ENCODE assay signal across 32 cellular contexts in genomic region chr2:7988440-7988839, GRCh38.
DNase-seq lines count a peak whose midpoint lies in the region; ATAC-seq and TF ChIP-seq lines count a peak whose summit lies in the region.
"Had no signal": no experiment of that assay in that cellular context is flagged by ENCODE, and none has a peak within 500 bp of the region (broad histone marks: within the 10 kb centered on the region; RNA-seq: fewer than 3 reads in every experiment).

No MANE protein-coding gene starts in this region.

- H3K36me3 ChIP-seq in PC-3 (ENCODE audit: low read depth, low read length) (no peaks in the 10 kb centered on the region), SK-N-SH (replicated peaks in 1 of 2; ENCODE audit: control insufficient read depth in 1 of 2, insufficient read depth in 2 of 2, low read length in 1 of 2) (no peaks in the 10 kb centered on the region)
- H3K36me3 ChIP-seq: BE2C; BLaER1; BLaER1 treated with 17β-estradiol and CSF1 and Interleukin-3, amounts not matched to agents 10 nM and 100 nM had no signal

- H3K79me2 ChIP-seq in PC-3 (ENCODE audit: low read length) (no peaks in the 10 kb centered on the region), SK-N-SH (ENCODE audit: insufficient read depth) (no peaks in the 10 kb centered on the region)

- H3K9me3 ChIP-seq in PC-3 (ENCODE audit: low read length) = no peaks in the 10 kb centered on the region
- H3K9me3 ChIP-seq in SK-N-SH = no peaks in the 10 kb centered on the region
- H3K9me3 ChIP-seq: A549, BE2C, BLaER1, Caco-2 had no signal

- H3K9ac ChIP-seq in PC-3 (ENCODE audit: low read length) = no peak overlapping the region
- no peak overlapping the region for H3K9ac ChIP-seq in SK-N-SH
- H3K9ac ChIP-seq: BLaER1; BLaER1 treated with 17β-estradiol and CSF1 and Interleukin-3, amounts not matched to agents 10 nM and 100 nM had no signal

- no peaks in the 10 kb centered on the region for H3F3A ChIP-seq in PC-3 (ENCODE audit: low read length, unreplicated experiment)
- no peaks in the 10 kb centered on the region for H3F3A ChIP-seq in SK-N-SH (replicated peaks; ENCODE audit: insufficient read depth)

- H3K4me1 ChIP-seq in PC-3 (ENCODE audit: insufficient read depth, low read length) = 0 out of 2 replicates have a peak, but pooled peaks cover 3% of the 10 kb centered on the region
- H3K4me1 ChIP-seq in SK-N-SH (ENCODE audit: control insufficient read depth in 1 of 2, insufficient read depth in 2 of 2, low read depth in 1 of 2, low read length in 1 of 2) = peaks cover 0 to 23% of the 10 kb centered on the region in 2 experiments; a peak in 2 of 4 replicates
- H3K4me1 ChIP-seq: A549, BLaER1, Caco-2 had no signal

- no peak overlapping the region for H2AFZ ChIP-seq in PC-3 (ENCODE audit: low read length)
- H2AFZ ChIP-seq in SK-N-SH (ENCODE audit: low read depth) = no peak overlapping the region

- WGBS in SK-N-SH (ENCODE audit: low lambda C conversion rate) = 15% methylated on average over 1 of the region's 1 CpG

- intact Hi-C loops in PC-3 (cut with micrococcal nuclease) = loop anchor here (10.0 kb wide), 1 partner anchor 124 kb away; no protein-coding TSS in a partner anchor
- intact Hi-C loops in left ventricle myocardium superior (cut with micrococcal nuclease) = no loop called here

- peak; percentile 69 for ATAC-seq in PC-3
- ATAC-seq in SK-N-SH treated with all-trans-retinoic acid at 6 μM for 48 hours = peak; percentile 81
- ATAC-seq in GM19452 (IDR thresholded peaks at IDR 0.05; ENCODE audit: unreplicated experiment) = no peak
- no peak for ATAC-seq in left ventricle myocardium superior
- ATAC-seq: A549; CD8-positive, alpha-beta T cell had no signal

- H3K9me2 ChIP-seq in PC-3 (replicated peaks; ENCODE audit: low read length) (no peaks in the 10 kb centered on the region), SK-N-SH (no peaks in the 10 kb centered on the region)

- H3K27ac ChIP-seq in PC-3 (ENCODE audit: low read length) = no peak overlapping the region
- H3K27ac ChIP-seq in SK-N-SH (ENCODE audit: low read depth in 2 of 2, low read length in 1 of 2) = 0 out of 4 replicates have a peak overlapping the region, but pooled peaks of 1 of the 2 experiments have one; percentile 25
- H3K27ac ChIP-seq: 22Rv1; A549; BLaER1; BLaER1 treated with 17β-estradiol and CSF1 and Interleukin-3, amounts not matched to agents 10 nM and 100 nM; C4-2B had no signal

- H4K20me1 ChIP-seq in PC-3 (ENCODE audit: low read length) = no peaks in the 10 kb centered on the region
- no peaks in the 10 kb centered on the region for H4K20me1 ChIP-seq in SK-N-SH (ENCODE audit: insufficient read depth)
- H4K20me1 ChIP-seq: BLaER1; BLaER1 treated with 17β-estradiol and CSF1 and Interleukin-3, amounts not matched to agents 10 nM and 100 nM had no signal

- BruUV-seq in PC-3 (replicated peaks; lab: Mats Ljungman, UMichigan) = no TSS peak

- TF ChIP-seq EP300 in SK-N-SH (IDR thresholded peaks at IDR 0.05; ENCODE audit: borderline replicate concordance in 1 of 2, low read depth in 1 of 2, low read length in 1 of 2) = 0 out of 4 replicates have a peak, but pooled peaks of 1 of the 2 experiments have one; percentile 32

- H3K27me3 ChIP-seq in PC-3 (ENCODE audit: low read length) = no peaks in the 10 kb centered on the region
- H3K27me3 ChIP-seq in SK-N-SH (ENCODE audit: insufficient read depth) = no peaks in the 10 kb centered on the region
- H3K27me3 ChIP-seq: BE2C; BLaER1; BLaER1 treated with 17β-estradiol and CSF1 and Interleukin-3, amounts not matched to agents 10 nM and 100 nM had no signal

- POLR2A ChIA-PET in PC-3 (lab: Charles Lee; ENCODE audit: unreplicated experiment) (no interaction called here), SK-N-SH (lab: Yijun Ruan, JAX) (no interaction called here)

- DNase-seq in DMS53 (lab: John Stamatoyannopoulos, UW) (peak; percentile 9), DMS53 treated with DMSO at 0.1 percent for 48 hours (lab: John Stamatoyannopoulos, UW; ENCODE audit: unreplicated experiment) (no peak), PC-3 (peak; percentile 32), SK-N-SH (no peak), NOMO-1 treated with dmso at 0.1 percent for 144 hours (lab: John Stamatoyannopoulos, UW; ENCODE audit: unreplicated experiment) (no peak), left ventricle myocardium superior (no peak)
- DNase-seq: 8988T; ACHN; AML-193; BE2C; C1 segment of cervical spinal cord; Caco-2; Calu3; CD4-positive, alpha-beta memory T cell; CD4-positive, alpha-beta T cell; CD4-positive, CD25-positive, alpha-beta regulatory T cell; CD8-positive, alpha-beta memory T cell; CD8-positive, alpha-beta T cell; COR-L47; DMS 273 treated with DMSO at 0.1 percent for 48 hours; DMS153; DMS79; DMS79 treated with DMSO at 0.1 percent for 48 hours; DND-41; EL had no signal

- H3K4me2 ChIP-seq in PC-3 (ENCODE audit: low read length) (no peak overlapping the region), SK-N-SH (no peak overlapping the region; the same call in 1 of the 2 replicates)
- H3K4me2 ChIP-seq: A549; BLaER1; BLaER1 treated with 17β-estradiol and CSF1 and Interleukin-3, amounts not matched to agents 10 nM and 100 nM had no signal

- no peak for TF ChIP-seq CTCF in PC-3 (conservative IDR thresholded peaks at IDR 0.05; ENCODE audit: low read depth, low read length)
- TF ChIP-seq CTCF in SK-N-SH (IDR thresholded peaks at IDR 0.05) = no peak

- CTCF ChIA-PET in PC-3 (lab: Charles Lee) = no interaction called here
- CTCF ChIA-PET in SK-N-SH (lab: Yijun Ruan, JAX) = no interaction called here

- H3K4me3 ChIP-seq in PC-3 (ENCODE audit: low read length) (no peak overlapping the region), SK-N-SH (ENCODE audit: low read depth in 2 of 2, low read length in 1 of 2) (no peak overlapping the region)
- H3K4me3 ChIP-seq: A549; BLaER1; BLaER1 treated with 17β-estradiol and CSF1 and Interleukin-3, amounts not matched to agents 10 nM and 100 nM had no signal

- no peak for TF ChIP-seq RAD21 in SK-N-SH (IDR thresholded peaks at IDR 0.05; ENCODE audit: low read length)

TF ChIP-seq in SK-N-SH, 30 proteins besides CTCF, POLR2A, EP300 and RAD21:
- TF ChIP-seq MEF2A (IDR thresholded peaks at IDR 0.05; ENCODE audit: borderline replicate concordance, low read depth) = no peak
- TF ChIP-seq TCF12 (IDR thresholded peaks at IDR 0.05) = peak; percentile 41
- TF ChIP-seq PBX3 (IDR thresholded peaks at IDR 0.05) = 0 out of 2 replicates have a peak, but pooled peaks have one; percentile 18
- TF ChIP-seq RXRA (IDR thresholded peaks at IDR 0.05; ENCODE audit: borderline replicate concordance, low read depth) = no peak

TF ChIP-seq in SK-N-SH treated with all-trans-retinoic acid at 6 μM for 48 hours, 23 proteins besides CTCF, POLR2A, EP300 and RAD21 (continues in another document):
- TF ChIP-seq TSHZ2 (CRISPR knock-in tag; IDR thresholded peaks at IDR 0.05) (peak; percentile 81; the same call in 1 of the 2 replicates), CREB5 (CRISPR knock-in tag; IDR thresholded peaks at IDR 0.05; ENCODE audit: low read depth) (peak; percentile 93), ZFP30 (CRISPR knock-in tag; IDR thresholded peaks at IDR 0.05) (peak; percentile 43), OSR1 (CRISPR knock-in tag; IDR thresholded peaks at IDR 0.05) (no peak), TCF4 (CRISPR knock-in tag; IDR thresholded peaks at IDR 0.05; ENCODE audit: borderline replicate concordance) (peak; percentile 56; the same call in 1 of the 2 replicates), GLIS3 (CRISPR knock-in tag; IDR thresholded peaks at IDR 0.05) (peak; percentile 92), PPARA (CRISPR knock-in tag; IDR thresholded peaks at IDR 0.05; ENCODE audit: borderline replicate concordance) (no peak), ISL1 (CRISPR knock-in tag; IDR thresholded peaks at IDR 0.05) (peak; percentile 97), ZC3H10 (CRISPR knock-in tag; IDR thresholded peaks at IDR 0.05) (peak; percentile 90; the same call in 1 of the 2 replicates)

Comparison
In these comparisons a context has a peak if more than half of its experiments do, and no peak if none do; other contexts are left out.
1. DNase-seq: peak in DMS53 (single experiment) and PC-3 (single experiment); none in DMS53 treated with DMSO at 0.1 percent for 48 hours (single experiment), SK-N-SH (single experiment), NOMO-1 treated with dmso at 0.1 percent for 144 hours (single experiment) and left ventricle myocardium superior (single experiment).
2. ATAC-seq: peak in PC-3 (single experiment) and SK-N-SH treated with all-trans-retinoic acid at 6 μM for 48 hours (single experiment); none in GM19452 (single experiment) and left ventricle myocardium superior (single experiment).